Comparison of ENCODE assay signal across 1 cellular context in the genomic region with DNA sequence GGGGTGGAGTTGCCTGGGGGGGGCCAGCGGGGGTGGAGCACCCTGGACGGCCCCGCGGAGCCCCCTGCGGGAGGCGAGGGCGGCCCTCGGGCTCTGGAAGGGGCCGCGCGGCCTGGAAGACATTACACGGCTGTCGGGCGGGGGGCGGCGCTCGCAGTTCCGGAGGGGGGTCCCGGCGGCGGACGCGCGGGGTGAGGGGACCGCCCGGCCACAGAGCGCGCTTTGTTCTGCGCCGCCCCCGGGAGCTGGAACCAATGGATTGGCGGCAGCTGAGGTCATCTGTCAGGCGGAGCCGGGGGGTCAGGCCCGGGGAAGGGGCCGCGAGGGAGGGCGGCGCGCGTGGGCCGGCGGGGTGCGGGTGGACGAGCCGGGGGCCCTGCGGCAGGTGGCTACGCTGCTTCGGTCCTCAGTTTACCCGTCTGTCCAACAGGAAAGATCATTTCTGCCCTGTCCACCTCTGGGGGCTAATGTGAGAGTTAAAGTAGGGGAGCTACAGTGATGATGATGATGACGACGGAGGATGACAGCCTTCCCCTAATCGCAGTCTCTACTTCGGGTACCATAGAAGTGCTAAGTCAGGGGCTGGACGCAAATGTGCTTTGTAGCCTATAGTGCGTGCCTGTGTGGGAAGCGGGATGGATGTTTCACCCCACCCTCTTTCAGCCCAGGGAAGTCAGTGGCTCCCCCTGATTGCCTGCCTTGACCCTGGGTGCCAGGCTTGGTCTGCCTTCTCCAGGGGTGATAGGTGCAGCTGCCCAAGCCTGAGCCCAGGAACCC.
TF ChIP-seq lines count a peak whose summit lies in the region.

No MANE protein-coding gene starts in this region.

TF ChIP-seq in HepG2, 621 proteins besides CTCF, POLR2A, EP300 and RAD21 (continued from another document and continues in another):
- TF ChIP-seq SP5 (CRISPR knock-in tag; IDR thresholded peaks at IDR 0.05; ENCODE audit: borderline replicate concordance, low read depth) (peak; percentile 80; the same call in 1 of the 2 replicates), ZNF670 (CRISPR knock-in tag; IDR thresholded peaks at IDR 0.05; ENCODE audit: borderline replicate concordance) (no peak), FLYWCH1 (CRISPR knock-in tag; IDR thresholded peaks at IDR 0.05) (no peak), SRF (IDR thresholded peaks at IDR 0.05; ENCODE audit: low read depth, low read length) (no peak), ZNF512B (CRISPR knock-in tag; IDR thresholded peaks at IDR 0.05; ENCODE audit: borderline replicate concordance) (no peak), MBNL3 (CRISPR knock-in tag; conservative IDR thresholded peaks at IDR 0.05) (no peak), ZNF205 (CRISPR knock-in tag; IDR thresholded peaks at IDR 0.05) (peak; percentile 2; the same call in 1 of the 2 replicates), KAT7 (CRISPR knock-in tag; IDR thresholded peaks at IDR 0.05; ENCODE audit: borderline replicate concordance) (no peak), MAF1 (CRISPR knock-in tag; IDR thresholded peaks at IDR 0.05; ENCODE audit: borderline replicate concordance) (peak; percentile 39; the same call in 1 of the 2 replicates), CENPBD1 (CRISPR knock-in tag; IDR thresholded peaks at IDR 0.05; ENCODE audit: borderline replicate concordance, low read depth) (no peak; the same call in 1 of the 2 replicates), SRSF9 (IDR thresholded peaks at IDR 0.05; ENCODE audit: borderline replicate concordance, insufficient read depth, low read depth, low read length, poor library complexity, severe bottlenecking) (no peak), STAG1 (CRISPR knock-in tag; IDR thresholded peaks at IDR 0.05) (no peak), THAP7 (CRISPR knock-in tag; IDR thresholded peaks at IDR 0.05) (peak; percentile 81; the same call in 1 of the 2 replicates), ZNF256 (CRISPR knock-in tag; conservative IDR thresholded peaks at IDR 0.05) (no peak), ZNF337 (CRISPR knock-in tag; IDR thresholded peaks at IDR 0.05; ENCODE audit: borderline replicate concordance, low read depth) (peak; percentile 37; the same call in 1 of the 2 replicates), MTA3 (CRISPR knock-in tag; IDR thresholded peaks at IDR 0.05) (no peak), ELK4 (CRISPR knock-in tag; IDR thresholded peaks at IDR 0.05; ENCODE audit: borderline replicate concordance) (0 out of 2 replicates have a peak, but pooled peaks have one; percentile 20), NPAS2 (CRISPR knock-in tag; IDR thresholded peaks at IDR 0.05; ENCODE audit: borderline replicate concordance) (no peak), HMG20B (CRISPR knock-in tag; conservative IDR thresholded peaks at IDR 0.05) (0 out of 2 replicates have a peak, but pooled peaks have one; percentile 44), GABPA (IDR thresholded peaks at IDR 0.05; ENCODE audit: low read depth, low read length) (no peak), GABPA (CRISPR knock-in tag; IDR thresholded peaks at IDR 0.05; ENCODE audit: low read depth) (no peak), ZKSCAN8 (CRISPR knock-in tag; IDR thresholded peaks at IDR 0.05; ENCODE audit: borderline replicate concordance) (no peak), RELA (CRISPR knock-in tag; IDR thresholded peaks at IDR 0.05) (no peak), ZC3H13 (CRISPR knock-in tag; IDR thresholded peaks at IDR 0.05) (no peak), ZNF276 (CRISPR knock-in tag; IDR thresholded peaks at IDR 0.05; ENCODE audit: low read depth) (no peak), THYN1 (CRISPR knock-in tag; IDR thresholded peaks at IDR 0.05; ENCODE audit: borderline replicate concordance, low read depth) (no peak), UBTF (CRISPR knock-in tag; IDR thresholded peaks at IDR 0.05) (peak; percentile 44; the same call in 1 of the 2 replicates), ZNF672 (CRISPR knock-in tag; IDR thresholded peaks at IDR 0.05) (no peak), DNMT1 (CRISPR knock-in tag; IDR thresholded peaks at IDR 0.05) (peak; percentile 86; the same call in 1 of the 2 replicates), SP4 (CRISPR knock-in tag; IDR thresholded peaks at IDR 0.05) (peak; percentile 64), ZNF281 (CRISPR knock-in tag; IDR thresholded peaks at IDR 0.05; ENCODE audit: borderline replicate concordance) (peak; percentile 59; the same call in 1 of the 2 replicates), ZFP41 (CRISPR knock-in tag; IDR thresholded peaks at IDR 0.05; ENCODE audit: borderline replicate concordance) (no peak), SKI (IDR thresholded peaks at IDR 0.05; ENCODE audit: partially characterized antibody) (peak; percentile 75), MATR3 (CRISPR knock-in tag; IDR thresholded peaks at IDR 0.05) (no peak), PTBP1 (IDR thresholded peaks at IDR 0.05; ENCODE audit: low read depth, low read length, poor library complexity, severe bottlenecking) (peak; percentile 25), RCOR2 (CRISPR knock-in tag; IDR thresholded peaks at IDR 0.05) (no peak), BATF2 (CRISPR knock-in tag; IDR thresholded peaks at IDR 0.05) (no peak)
- TF ChIP-seq, protein P1, sequence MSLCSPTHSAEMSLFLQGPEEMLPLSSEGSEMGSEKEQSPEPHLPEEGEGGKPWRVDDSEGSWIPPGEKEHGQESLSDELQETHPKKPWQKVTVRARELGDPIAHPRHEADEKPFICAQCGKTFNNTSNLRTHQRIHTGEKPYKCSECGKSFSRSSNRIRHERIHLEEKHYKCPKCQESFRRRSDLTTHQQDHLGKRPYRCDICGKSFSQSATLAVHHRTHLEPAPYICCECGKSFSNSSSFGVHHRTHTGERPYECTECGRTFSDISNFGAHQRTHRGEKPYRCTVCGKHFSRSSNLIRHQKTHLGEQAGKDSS (CRISPR knock-in tag; IDR thresholded peaks at IDR 0.05; ENCODE audit: borderline replicate concordance, low read depth): peak; percentile 46; the same call in 1 of the 2 replicates
- TF ChIP-seq, protein P2, sequence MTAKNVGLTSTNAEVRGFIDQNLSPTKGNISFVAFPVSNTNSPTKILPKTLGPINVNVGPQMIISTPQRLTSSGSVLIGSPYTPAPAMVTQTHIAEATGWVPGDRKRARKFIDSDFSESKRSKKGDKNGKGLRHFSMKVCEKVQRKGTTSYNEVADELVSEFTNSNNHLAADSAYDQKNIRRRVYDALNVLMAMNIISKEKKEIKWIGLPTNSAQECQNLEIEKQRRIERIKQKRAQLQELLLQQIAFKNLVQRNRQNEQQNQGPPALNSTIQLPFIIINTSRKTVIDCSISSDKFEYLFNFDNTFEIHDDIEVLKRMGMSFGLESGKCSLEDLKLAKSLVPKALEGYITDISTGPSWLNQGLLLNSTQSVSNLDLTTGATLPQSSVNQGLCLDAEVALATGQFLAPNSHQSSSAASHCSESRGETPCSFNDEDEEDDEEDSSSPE (CRISPR knock-in tag; IDR thresholded peaks at IDR 0.05): peak; percentile 78; the same call in 1 of the 2 replicates
- TF ChIP-seq, protein P3, sequence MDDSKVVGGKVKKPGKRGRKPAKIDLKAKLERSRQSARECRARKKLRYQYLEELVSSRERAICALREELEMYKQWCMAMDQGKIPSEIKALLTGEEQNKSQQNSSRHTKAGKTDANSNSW (CRISPR knock-in tag; IDR thresholded peaks at IDR 0.05; ENCODE audit: borderline replicate concordance): no peak
- TF ChIP-seq, protein P4, sequence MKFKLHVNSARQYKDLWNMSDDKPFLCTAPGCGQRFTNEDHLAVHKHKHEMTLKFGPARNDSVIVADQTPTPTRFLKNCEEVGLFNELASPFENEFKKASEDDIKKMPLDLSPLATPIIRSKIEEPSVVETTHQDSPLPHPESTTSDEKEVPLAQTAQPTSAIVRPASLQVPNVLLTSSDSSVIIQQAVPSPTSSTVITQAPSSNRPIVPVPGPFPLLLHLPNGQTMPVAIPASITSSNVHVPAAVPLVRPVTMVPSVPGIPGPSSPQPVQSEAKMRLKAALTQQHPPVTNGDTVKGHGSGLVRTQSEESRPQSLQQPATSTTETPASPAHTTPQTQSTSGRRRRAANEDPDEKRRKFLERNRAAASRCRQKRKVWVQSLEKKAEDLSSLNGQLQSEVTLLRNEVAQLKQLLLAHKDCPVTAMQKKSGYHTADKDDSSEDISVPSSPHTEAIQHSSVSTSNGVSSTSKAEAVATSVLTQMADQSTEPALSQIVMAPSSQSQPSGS (CRISPR knock-in tag; IDR thresholded peaks at IDR 0.05): peak; percentile 72; the same call in 1 of the 2 replicates
